22 cellular contexts compared by ENCODE assay signal in genomic region chr5:135813758-135814157, GRCh38. TPM values are rescaled to one million over a fixed set of nuclear protein-coding genes. Genes with fewer than 3 reads are reported as not detected.
A peak's percentile ranks its signal among the peaks of the same experiment; 100 is the strongest.
DNase-seq lines count a peak whose midpoint lies in the region; ATAC-seq, FAIRE-seq and TF ChIP-seq lines count a peak whose summit lies in the region.
"Had no signal": no experiment of that assay in that cellular context is flagged by ENCODE, and none has a peak within 500 bp of the region (broad histone marks: within the 10 kb centered on the region; RNA-seq: fewer than 3 reads in every experiment).

No MANE protein-coding gene starts in this region.

- peak overlapping the region; percentile 1 for H3K27ac Mint-ChIP-seq in astrocyte (ENCODE audit: unreplicated experiment)
- H3K27ac Mint-ChIP-seq in T-helper 17 cell, result no peak overlapping the region
- H3K27ac Mint-ChIP-seq: CD4-positive, CD25-positive, alpha-beta regulatory T cell; CD8-positive, alpha-beta memory T cell; GM23338; IgD-negative memory B cell had no signal

- H3K36me3 Mint-ChIP-seq in astrocyte (ENCODE audit: low read depth, unreplicated experiment) (no peaks in the 10 kb centered on the region), T-helper 17 cell (ENCODE audit: low read depth) (peaks cover 5% of the 10 kb centered on the region)
- H3K36me3 Mint-ChIP-seq: CD4-positive, CD25-positive, alpha-beta regulatory T cell; CD8-positive, alpha-beta memory T cell; IgD-negative memory B cell had no signal

- no peak for FAIRE-seq in astrocyte (lab: Jason Lieb, UNC)
- FAIRE-seq: H54, HTR-8/SVneo had no signal

- peaks cover 10% of the 10 kb centered on the region for H3K9me3 Mint-ChIP-seq in astrocyte (ENCODE audit: unreplicated experiment)
- H3K9me3 Mint-ChIP-seq: CD4-positive, CD25-positive, alpha-beta regulatory T cell; GM23338 had no signal

- peaks cover 35% of the 10 kb centered on the region for H3K4me1 ChIP-seq in left ventricle myocardium inferior
- no peaks in the 10 kb centered on the region for H3K4me1 ChIP-seq in astrocyte (ENCODE audit: insufficient read depth, low read length)
- H3K4me1 ChIP-seq: BE2C had no signal

- peak; percentile 65 for ATAC-seq in Right ventricle myocardium inferior
- peak; percentile 86 for ATAC-seq in left ventricle myocardium superior
- ATAC-seq in T-helper 17 cell, result no peak
- ATAC-seq: GM23338 had no signal

- no peaks in the 10 kb centered on the region for H3K4me1 Mint-ChIP-seq in astrocyte (ENCODE audit: low read depth, unreplicated experiment)
- peaks cover 2% of the 10 kb centered on the region for H3K4me1 Mint-ChIP-seq in T-helper 17 cell
- H3K4me1 Mint-ChIP-seq: CD4-positive, CD25-positive, alpha-beta regulatory T cell; CD8-positive, alpha-beta memory T cell had no signal

- H3K79me2 ChIP-seq in astrocyte (ENCODE audit: insufficient read depth, low read length), result no peaks in the 10 kb centered on the region

- H3K27me3 ChIP-seq in left ventricle myocardium inferior (ENCODE audit: low read depth) (no peaks in the 10 kb centered on the region), astrocyte (ENCODE audit: insufficient read depth, low read length) (peaks cover 6% of the 10 kb centered on the region)
- H3K27me3 ChIP-seq: BE2C had no signal

- H3K4me3 ChIP-seq in left ventricle myocardium inferior, result no peak overlapping the region
- no peak overlapping the region for H3K4me3 ChIP-seq in astrocyte (ENCODE audit: insufficient read depth, low read depth, low read length)
- H3K4me3 ChIP-seq: GM23338 had no signal

- no peak overlapping the region for H3K9ac ChIP-seq in astrocyte (ENCODE audit: low read length)

- H4K20me1 ChIP-seq in astrocyte (ENCODE audit: insufficient read depth, low read length), result no peaks in the 10 kb centered on the region

- no peaks in the 10 kb centered on the region for H3K9me3 ChIP-seq in left ventricle myocardium inferior (replicated peaks)
- no peaks in the 10 kb centered on the region for H3K9me3 ChIP-seq in astrocyte (ENCODE audit: insufficient read depth, low read depth, low read length)
- H3K9me3 ChIP-seq in T-helper 17 cell (ENCODE audit: control insufficient read depth, low read length, poor library complexity, severe bottlenecking), result no peaks in the 10 kb centered on the region
- H3K9me3 ChIP-seq: BE2C had no signal

- DNase-seq in Right ventricle myocardium inferior (ENCODE audit: missing footprints), result no peak
- DNase-seq in left ventricle myocardium inferior, result no peak
- no peak for DNase-seq in astrocyte (ENCODE audit: low read depth)
- no peak for DNase-seq in left ventricle myocardium superior
- DNase-seq in ureter (ENCODE audit: low spot score), result peak; percentile 28
- DNase-seq in T-helper 17 cell, result no peak
- no peak for DNase-seq in NCI-H1092 (lab: John Stamatoyannopoulos, UW)
- DNase-seq: BE2C; C1 segment of cervical spinal cord; CD4-positive, CD25-positive, alpha-beta regulatory T cell; CD8-positive, alpha-beta memory T cell; COR-L47; DMS 273 treated with DMSO at 0.1 percent for 48 hours; DMS79; GDM1; HCEC 1CT had no signal

- H3K27me3 Mint-ChIP-seq in astrocyte (ENCODE audit: low read depth, unreplicated experiment) (peaks cover 16% of the 10 kb centered on the region), T-helper 17 cell (peaks cover 43% of the 10 kb centered on the region)

- no peak overlapping the region for H2AFZ ChIP-seq in astrocyte (ENCODE audit: low read depth, low read length)
- H2AFZ ChIP-seq: GM23338 had no signal

- intact Hi-C loops in Right ventricle myocardium inferior (cut with DNase I) (no loop called here), left ventricle myocardium inferior (cut with micrococcal nuclease) (no loop called here), left ventricle myocardium superior (cut with micrococcal nuclease) (no loop called here)

- H3K27ac ChIP-seq in left ventricle myocardium inferior (replicated peaks) (no peak overlapping the region), astrocyte (ENCODE audit: low read depth, low read length) (no peak overlapping the region)

- H3K36me3 ChIP-seq in left ventricle myocardium inferior (no peaks in the 10 kb centered on the region), astrocyte (ENCODE audit: insufficient read depth, low read length) (no peaks in the 10 kb centered on the region)
- H3K36me3 ChIP-seq: BE2C had no signal

- no peak overlapping the region for H3K4me3 Mint-ChIP-seq in astrocyte (ENCODE audit: unreplicated experiment)
- H3K4me3 Mint-ChIP-seq in T-helper 17 cell, result no peak overlapping the region
- H3K4me3 Mint-ChIP-seq: CD4-positive, CD25-positive, alpha-beta regulatory T cell; CD8-positive, alpha-beta memory T cell; GM23338; IgD-negative memory B cell had no signal

- no peak overlapping the region for H3K4me2 ChIP-seq in astrocyte (ENCODE audit: low read length)
- H3K4me2 ChIP-seq: GM23338 had no signal

- TF ChIP-seq CTCF in left ventricle myocardium inferior (IDR thresholded peaks at IDR 0.05; ENCODE audit: borderline replicate concordance), result no peak
- TF ChIP-seq CTCF in astrocyte (IDR thresholded peaks at IDR 0.05; ENCODE audit: insufficient read depth, low read depth, low read length), result no peak

RNA-seq across cellular contexts. Expression of gene SLC25A48, which starts 20.7 kb away (rescaled TPM):
- not detected for total RNA-seq in Right ventricle myocardium inferior
- not detected for total RNA-seq in left ventricle myocardium inferior
- total RNA-seq in astrocyte, result not detected in 2 replicates
- 0.40 TPM for total RNA-seq in left ventricle myocardium superior
- not detected for total RNA-seq in ureter
- not detected for total RNA-seq in T-helper 17 cell
- total RNA-seq: A172; CD4-positive, CD25-positive, alpha-beta regulatory T cell; CD8-positive, alpha-beta memory T cell; Daoy had no signal
